ENCODE assay signal across 19 cellular contexts in genomic region chr3:28590216-28590615, GRCh38.
DNase-seq lines count a peak whose midpoint lies in the region; ATAC-seq and TF ChIP-seq lines count a peak whose summit lies in the region.
"Had no signal": no experiment of that assay in that cellular context is flagged by ENCODE, and none has a peak within 500 bp of the region (broad histone marks: within the 10 kb centered on the region; RNA-seq: fewer than 3 reads in every experiment).

No MANE protein-coding gene starts in this region.

- in situ Hi-C loops in HAP-1 (cut with MboI; ENCODE audit: low sequenced_read_pairs) = no loop called here

- no peak for ATAC-seq in GM18858 (IDR thresholded peaks at IDR 0.05; ENCODE audit: unreplicated experiment)
- ATAC-seq: lower lobe of right lung had no signal

- TF ChIP-seq CTCF in PC-9 (conservative IDR thresholded peaks at IDR 0.05) = no peak
- TF ChIP-seq CTCF in fibroblast of the aortic adventitia (IDR thresholded peaks at IDR 0.05; ENCODE audit: insufficient read depth, low read length) = no peak
- no peak for TF ChIP-seq CTCF in Peyer's patch (IDR thresholded peaks at IDR 0.05)

- H3K36me3 ChIP-seq in HAP-1 (replicated peaks) (no peaks in the 10 kb centered on the region), PC-9 (ENCODE audit: low read depth) (no peaks in the 10 kb centered on the region), Peyer's patch (no peaks in the 10 kb centered on the region)
- H3K36me3 ChIP-seq: cardiac muscle cell, esophagus squamous epithelium, lower lobe of right lung, right atrium auricular region, upper lobe of left lung had no signal

- H3K4me3 ChIP-seq in HAP-1 (no peak overlapping the region), PC-9 (no peak overlapping the region), fibroblast of the aortic adventitia (ENCODE audit: low read depth, low read length) (no peak overlapping the region), Peyer's patch (no peak overlapping the region)
- H3K4me3 ChIP-seq: cardiac muscle cell, lower lobe of right lung, right atrium auricular region, upper lobe of left lung had no signal

- peak overlapping the region; percentile 11; the same call in 1 of the 2 replicates for H3K4me2 ChIP-seq in PC-9

- intact Hi-C loops in PC-9 (cut with micrococcal nuclease; ENCODE audit: unreplicated experiment) = no loop called here

- H3K27ac ChIP-seq in PC-9 = no peak overlapping the region
- H3K27ac ChIP-seq in Peyer's patch = no peak overlapping the region
- H3K27ac ChIP-seq: cardiac muscle cell, esophagus squamous epithelium, lower lobe of right lung, right atrium auricular region, upper lobe of left lung had no signal

- CTCF ChIA-PET in PC-9 (lab: Charles Lee) = no interaction called here

- no peaks in the 10 kb centered on the region for H3F3A ChIP-seq in PC-9 (ENCODE audit: insufficient read depth, low read depth)

- no TSS peak for BruUV-seq in PC-9 (replicated peaks; lab: Mats Ljungman, UMichigan)

- no peaks in the 10 kb centered on the region for H4K20me1 ChIP-seq in PC-9 (ENCODE audit: insufficient read depth)

- H3K79me2 ChIP-seq in PC-9 (ENCODE audit: low read depth) = no peaks in the 10 kb centered on the region

- POLR2A ChIA-PET in PC-9 (lab: Charles Lee; ENCODE audit: unreplicated experiment) = no interaction called here

- DNase-seq in EH (ENCODE audit: low read depth) (peak; percentile 12), HAP-1 (ENCODE audit: low spot score in 2 of 2) (peak; percentile 18 to 24), PC-9 (no peak), fibroblast of the aortic adventitia (ENCODE audit: low read depth) (peak; percentile 8), erythroblast (lab: John Stamatoyannopoulos, UW) (no peak), Peyer's patch (no peak)
- DNase-seq: activated CD4-positive, alpha-beta T cell treated with anti-CD3 and anti-CD28 coated beads, Interleukin-2, amount 10 ng/mL, durations not matched to agents 24 days and 14 days; activated effector memory CD4-positive, alpha-beta T cell treated with Interleukin-2 at 50 U/mL for 16 hours; esophagus squamous epithelium; GDM1; lower lobe of right lung; NCI-H1092 treated with DMSO at 0.1 percent for 48 hours; NCI-H526 treated with DMSO at 0.1 percent for 48 hours; occipital lobe; SW 1271; upper lobe of left lung had no signal

- H3K4me1 ChIP-seq in HAP-1 (peaks cover 9% of the 10 kb centered on the region), PC-9 (replicated peaks; ENCODE audit: insufficient read depth) (no peaks in the 10 kb centered on the region), Peyer's patch (no peaks in the 10 kb centered on the region)
- H3K4me1 ChIP-seq: esophagus squamous epithelium, lower lobe of right lung, right atrium auricular region, upper lobe of left lung had no signal

- H3K27me3 ChIP-seq in HAP-1 (ENCODE audit: low read depth) = no peaks in the 10 kb centered on the region
- H3K27me3 ChIP-seq in PC-9 (ENCODE audit: insufficient read depth, low read depth) = no peaks in the 10 kb centered on the region
- no peaks in the 10 kb centered on the region for H3K27me3 ChIP-seq in Peyer's patch
- H3K27me3 ChIP-seq: cardiac muscle cell, esophagus squamous epithelium, right atrium auricular region, upper lobe of left lung had no signal

- no peaks in the 10 kb centered on the region for H3K9me3 ChIP-seq in HAP-1
- H3K9me3 ChIP-seq in PC-9 (ENCODE audit: insufficient read depth, low read depth) = no peaks in the 10 kb centered on the region
- no peaks in the 10 kb centered on the region for H3K9me3 ChIP-seq in Peyer's patch
- H3K9me3 ChIP-seq: esophagus squamous epithelium, lower lobe of right lung, right atrium auricular region, upper lobe of left lung had no signal

- TF ChIP-seq POLR2A in erythroblast (IDR thresholded peaks at IDR 0.05; ENCODE audit: low read length) = no peak
- TF ChIP-seq POLR2A in Peyer's patch (IDR thresholded peaks at IDR 0.05) = no peak

- no peak overlapping the region for H2AFZ ChIP-seq in PC-9

- no peaks in the 10 kb centered on the region for H3K9me2 ChIP-seq in PC-9 (ENCODE audit: insufficient read depth)

Comparison
In these comparisons a context has a peak if more than half of its experiments do, and no peak if none do; other contexts are left out.
1. DNase-seq: peak in EH (single experiment), HAP-1 (2 of 2) and fibroblast of the aortic adventitia (single experiment); none in PC-9 (0 of 2), erythroblast (0 of 2) and Peyer's patch (0 of 3).